In the genomic region with DNA sequence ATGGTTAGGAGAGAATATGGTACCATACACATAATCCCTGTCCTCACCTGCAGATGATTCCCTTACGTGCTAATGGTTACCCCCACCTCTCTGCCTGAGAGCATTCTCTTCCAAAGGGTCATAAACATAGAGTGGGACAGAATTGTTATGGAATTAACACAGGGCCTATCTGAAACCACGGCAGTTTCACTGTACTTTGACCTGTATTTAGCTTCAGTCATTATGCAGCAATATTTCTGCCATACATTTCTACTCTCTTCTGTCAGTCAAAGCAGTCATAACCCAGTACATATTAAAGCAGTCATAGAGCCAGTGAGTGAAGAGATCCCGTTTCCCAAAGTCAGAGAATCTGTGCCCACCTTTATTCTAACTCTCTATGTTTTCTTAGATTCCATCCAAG, we compare ENCODE assay signal across 8 cellular contexts.
"Had no signal": no experiment of that assay in that cellular context is flagged by ENCODE, and none has a peak within 500 bp of the region (broad histone marks: within the 10 kb centered on the region; RNA-seq: fewer than 3 reads in every experiment).

No MANE protein-coding gene starts in this region.

- H3K36me3 ChIP-seq: HAP-1 had no signal

- H3K4me3 Mint-ChIP-seq: HFFc6, IgD-negative memory B cell had no signal

- DNase-seq: GOT3, H7, HFFc6, KBM-7 had no signal

- H3K27me3 Mint-ChIP-seq: IgD-negative memory B cell had no signal

- H3K9me3 ChIP-seq: HAP-1 had no signal

- H3K4me3 ChIP-seq: HAP-1 had no signal

- H3K27ac Mint-ChIP-seq: HFFc6, IgD-negative memory B cell had no signal

- H3K36me3 Mint-ChIP-seq: IgD-negative memory B cell had no signal

- H3K27ac ChIP-seq: HL-60 had no signal

- ATAC-seq: HCT116 had no signal

- H3K4me1 ChIP-seq: HAP-1 had no signal
